Comparison of ENCODE assay signal across 8 cellular contexts in the genomic region with DNA sequence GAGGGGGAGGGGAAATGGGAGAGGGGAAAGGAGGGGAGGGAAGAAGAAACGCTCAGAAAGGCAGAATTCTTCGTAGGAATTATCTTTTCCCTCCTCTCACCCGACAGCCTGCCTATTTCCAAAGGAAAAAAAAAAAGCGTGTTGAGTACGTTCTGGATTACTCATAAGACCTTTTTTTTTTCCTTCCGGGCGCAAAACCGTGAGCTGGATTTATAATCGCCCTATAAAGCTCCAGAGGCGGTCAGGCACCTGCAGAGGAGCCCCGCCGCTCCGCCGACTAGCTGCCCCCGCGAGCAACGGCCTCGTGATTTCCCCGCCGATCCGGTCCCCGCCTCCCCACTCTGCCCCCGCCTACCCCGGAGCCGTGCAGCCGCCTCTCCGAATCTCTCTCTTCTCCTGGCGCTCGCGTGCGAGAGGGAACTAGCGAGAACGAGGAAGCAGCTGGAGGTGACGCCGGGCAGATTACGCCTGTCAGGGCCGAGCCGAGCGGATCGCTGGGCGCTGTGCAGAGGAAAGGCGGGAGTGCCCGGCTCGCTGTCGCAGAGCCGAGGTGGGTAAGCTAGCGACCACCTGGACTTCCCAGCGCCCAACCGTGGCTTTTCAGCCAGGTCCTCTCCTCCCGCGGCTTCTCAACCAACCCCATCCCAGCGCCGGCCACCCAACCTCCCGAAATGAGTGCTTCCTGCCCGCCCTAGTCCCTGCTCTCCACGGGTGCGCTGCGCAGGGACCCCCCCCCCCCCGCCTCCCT. TPM values are rescaled to one million over a fixed set of nuclear protein-coding genes. Genes with fewer than 3 reads are reported as not detected.
DNase-seq lines count a peak whose midpoint lies in the region; ATAC-seq and TF ChIP-seq lines count a peak whose summit lies in the region.

TSS of gene GAD1 (plus strand) at position 389 of the 748 bp plus-strand sequence. CDS start 1,705 bp downstream, outside the sequence.

- H3K4me3 ChIP-seq in BLaER1 treated with 17β-estradiol and CSF1 and Interleukin-3, amounts not matched to agents 10 nM and 100 nM, result peak within 1 kb of the TSS; percentile 51 to 68 (median 58)
- H3K4me3 ChIP-seq in astrocyte of the cerebellum (ENCODE audit: low read depth, low read length) (peak within 1 kb of the TSS; percentile 39), iPS-11a (ENCODE audit: low read depth, low read length) (peak within 1 kb of the TSS; percentile 50), gastrocnemius medialis (peak within 1 kb of the TSS; percentile 42 to 62 (median 48))

- peaks cover 0 to 57% (median 26%) of the 10 kb centered on the region in 11 experiments; a peak in 15 of 22 replicates for H4K20me1 ChIP-seq in BLaER1 treated with 17β-estradiol and CSF1 and Interleukin-3, amounts not matched to agents 10 nM and 100 nM

- no peak for TF ChIP-seq POLR2A in gastrocnemius medialis (IDR thresholded peaks at IDR 0.05)

- TF ChIP-seq CTCF in astrocyte of the cerebellum (IDR thresholded peaks at IDR 0.05; ENCODE audit: low read depth, low read length, missing control alignments) (no peak), gastrocnemius medialis (IDR thresholded peaks at IDR 0.05 in 4 of 5, conservative IDR thresholded peaks at IDR 0.05 in 1 of 5) (no peak)

- H3K4me2 ChIP-seq in BLaER1 treated with 17β-estradiol and CSF1 and Interleukin-3, amounts not matched to agents 10 nM and 100 nM, result peak within 1 kb of the TSS; percentile 92 to 100 (median 98)

- peaks cover 2 to 34% (median 23%) of the 10 kb centered on the region in 11 experiments; a peak in 20 of 22 replicates for H3K9me3 ChIP-seq in BLaER1 treated with 17β-estradiol and CSF1 and Interleukin-3, amounts not matched to agents 10 nM and 100 nM (replicated peaks in 1 of 11)
- H3K9me3 ChIP-seq in gastrocnemius medialis, result no peaks in the 10 kb centered on the region

- H3K36me3 ChIP-seq in BLaER1 treated with 17β-estradiol and CSF1 and Interleukin-3, amounts not matched to agents 10 nM and 100 nM, result no peaks in the 10 kb centered on the region
- H3K36me3 ChIP-seq in gastrocnemius medialis, result no peaks in the 10 kb centered on the region

- no peak within 1 kb of the TSS for H3K27ac ChIP-seq in BLaER1 treated with 17β-estradiol and CSF1 and Interleukin-3, amounts not matched to agents 10 nM and 100 nM
- no peak within 1 kb of the TSS for H3K27ac ChIP-seq in gastrocnemius medialis

- in situ Hi-C loops in astrocyte of the cerebellum (cut with HindIII; ENCODE audit: low sequenced_read_pairs) (loop anchor here (25.0 kb wide), 1 partner anchor 404 kb away; no protein-coding TSS in a partner anchor), gastrocnemius medialis (cut with MboI; ENCODE audit: low sequenced_read_pairs in 4 of 4) (loop anchor here (5.0 to 25.0 kb wide), 7 partner anchors 324 to 582 kb away; no protein-coding TSS in a partner anchor)

- intact Hi-C loops in gastrocnemius medialis (cut with DNase I; ENCODE audit: low total_unique reads), result loop anchor here (10.0 kb wide), 1 partner anchor 102 kb away; the partner anchor contains the start of gene SP5

- H3K4me1 ChIP-seq in BLaER1 treated with 17β-estradiol and CSF1 and Interleukin-3, amounts not matched to agents 10 nM and 100 nM, result peaks cover 17 to 41% (median 32%) of the 10 kb centered on the region in 10 experiments
- peaks cover 62 to 69% of the 10 kb centered on the region in 2 donors for H3K4me1 ChIP-seq in gastrocnemius medialis

- ATAC-seq in GM21529 (IDR thresholded peaks at IDR 0.05; ENCODE audit: unreplicated experiment) (peak; percentile 50), gastrocnemius medialis (no peak), HG03460 (IDR thresholded peaks at IDR 0.05; ENCODE audit: unreplicated experiment) (no peak)

- H3K27me3 ChIP-seq in BLaER1 treated with 17β-estradiol and CSF1 and Interleukin-3, amounts not matched to agents 10 nM and 100 nM, result peaks cover 89 to 91% (median 90%) of the 10 kb centered on the region in 11 experiments
- peaks cover 89% of the 10 kb centered on the region in 3 donors for H3K27me3 ChIP-seq in gastrocnemius medialis

- H3K9ac ChIP-seq in BLaER1 treated with 17β-estradiol and CSF1 and Interleukin-3, amounts not matched to agents 10 nM and 100 nM, result peak within 1 kb of the TSS in 8 of 11 experiments; percentile 24 to 47 (median 34); a peak in 10 of 22 replicates

- DNase-seq in NCI-H1105 (lab: John Stamatoyannopoulos, UW), result peak; percentile 80
- DNase-seq in SKM-1 (lab: John Stamatoyannopoulos, UW; ENCODE audit: unreplicated experiment), result peak; percentile 33
- no peak for DNase-seq in astrocyte of the cerebellum (ENCODE audit: low read depth)
- DNase-seq in gastrocnemius medialis, result peak in 1 of 2 donors; percentile 32

RNA-seq across cellular contexts. Expression of gene GAD1, which starts in this region (rescaled TPM):
- not detected for total RNA-seq in gastrocnemius medialis
